In the genomic region with DNA sequence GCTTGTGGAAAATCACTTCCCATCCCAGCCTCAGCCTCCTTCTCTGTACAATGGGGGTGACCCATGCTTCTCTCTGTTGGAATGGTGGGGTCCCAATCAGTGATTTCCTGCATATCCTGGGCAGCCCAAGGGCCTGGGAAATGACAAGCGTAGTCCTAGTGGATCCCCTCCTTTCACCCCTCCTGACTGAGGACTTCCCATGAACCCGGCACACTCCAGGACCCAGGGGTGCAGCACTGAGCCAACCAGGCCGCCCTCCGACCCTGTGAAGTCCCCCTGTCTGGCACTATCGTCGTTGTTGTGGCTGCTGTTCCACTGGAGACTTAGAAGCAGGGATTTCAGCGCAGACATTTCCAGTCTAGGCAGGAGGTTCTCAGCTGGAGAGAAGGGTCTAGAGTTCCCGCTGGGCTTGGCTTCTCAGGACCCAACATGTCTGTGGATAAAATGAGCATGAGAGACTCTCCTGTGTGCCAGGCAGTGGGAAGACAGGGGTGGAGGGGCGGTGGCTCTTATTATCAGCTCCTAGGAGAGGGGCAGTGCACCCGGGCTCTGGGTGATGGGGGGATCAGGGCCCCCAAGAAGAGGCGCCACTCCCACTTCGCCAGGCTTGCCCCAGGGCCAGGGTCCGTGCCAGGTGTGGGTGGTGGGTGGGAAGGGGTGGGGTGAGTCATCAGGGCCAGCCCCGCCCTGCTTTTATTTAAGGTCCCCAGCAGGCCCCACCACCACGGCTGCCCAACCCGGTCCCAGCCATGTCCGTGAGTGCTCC, we compare ENCODE assay signal across 3 cellular contexts.
TF ChIP-seq lines count a peak whose summit lies in the region.

Gene LGALS7B, plus strand, starts transcription at position 723 of the 766 bp plus-strand sequence. Its CDS starts 27 bp downstream, at position 750.

TF ChIP-seq in HEK293, 187 proteins besides CTCF, POLR2A, EP300 and RAD21:
- TF ChIP-seq KLF9 (tag by site-specific recombination; IDR thresholded peaks at IDR 0.05; ENCODE audit: low read depth) (no peak), IKZF3 (tag by site-specific recombination; IDR thresholded peaks at IDR 0.05) (no peak), ZFHX2 (tag by site-specific recombination; conservative IDR thresholded peaks at IDR 0.05) (peak; percentile 66), ZNF560 (tag by site-specific recombination; IDR thresholded peaks at IDR 0.05; ENCODE audit: borderline replicate concordance) (no peak), ZNF660 (tag by site-specific recombination; IDR thresholded peaks at IDR 0.05) (no peak), KLF1 (tag by site-specific recombination; IDR thresholded peaks at IDR 0.05) (peak; percentile 85), ZNF335 (tag by site-specific recombination; conservative IDR thresholded peaks at IDR 0.05) (peak; percentile 49), ZNF175 (tag by site-specific recombination; IDR thresholded peaks at IDR 0.05) (no peak), ZIC2 (tag by site-specific recombination; IDR thresholded peaks at IDR 0.05) (peak; percentile 89), ZNF626 (tag by site-specific recombination; IDR thresholded peaks at IDR 0.05) (no peak), EGR2 (tag by site-specific recombination; IDR thresholded peaks at IDR 0.05; ENCODE audit: low read depth) (peak; percentile 51)
- TF ChIP-seq, protein P1, sequence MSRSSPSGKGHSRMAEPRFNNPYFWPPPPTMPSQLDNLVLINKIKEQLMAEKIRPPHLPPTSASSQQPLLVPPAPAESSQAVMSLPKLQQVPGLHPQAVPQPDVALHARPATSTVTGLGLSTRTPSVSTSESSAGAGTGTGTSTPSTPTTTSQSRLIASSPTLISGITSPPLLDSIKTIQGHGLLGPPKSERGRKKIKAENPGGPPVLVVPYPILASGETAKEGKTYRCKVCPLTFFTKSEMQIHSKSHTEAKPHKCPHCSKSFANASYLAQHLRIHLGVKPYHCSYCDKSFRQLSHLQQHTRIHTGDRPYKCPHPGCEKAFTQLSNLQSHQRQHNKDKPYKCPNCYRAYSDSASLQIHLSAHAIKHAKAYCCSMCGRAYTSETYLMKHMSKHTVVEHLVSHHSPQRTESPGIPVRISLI (tag by site-specific recombination; IDR thresholded peaks at IDR 0.05) = no peak
- TF ChIP-seq, protein P2, sequence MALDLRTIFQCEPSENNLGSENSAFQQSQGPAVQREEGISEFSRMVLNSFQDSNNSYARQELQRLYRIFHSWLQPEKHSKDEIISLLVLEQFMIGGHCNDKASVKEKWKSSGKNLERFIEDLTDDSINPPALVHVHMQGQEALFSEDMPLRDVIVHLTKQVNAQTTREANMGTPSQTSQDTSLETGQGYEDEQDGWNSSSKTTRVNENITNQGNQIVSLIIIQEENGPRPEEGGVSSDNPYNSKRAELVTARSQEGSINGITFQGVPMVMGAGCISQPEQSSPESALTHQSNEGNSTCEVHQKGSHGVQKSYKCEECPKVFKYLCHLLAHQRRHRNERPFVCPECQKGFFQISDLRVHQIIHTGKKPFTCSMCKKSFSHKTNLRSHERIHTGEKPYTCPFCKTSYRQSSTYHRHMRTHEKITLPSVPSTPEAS (tag by site-specific recombination; IDR thresholded peaks at IDR 0.05) = no peak

TF ChIP-seq in K562, 482 proteins besides CTCF, POLR2A, EP300 and RAD21:
- TF ChIP-seq ZNF41 (CRISPR knock-in tag; conservative IDR thresholded peaks at IDR 0.05) (no peak), ZNF197 (CRISPR knock-in tag; IDR thresholded peaks at IDR 0.05; ENCODE audit: low read depth) (no peak), TSC22D4 (tag; IDR thresholded peaks at IDR 0.05) (no peak), NONO (IDR thresholded peaks at IDR 0.05; ENCODE audit: low read depth in 2 of 2, low read length in 1 of 2) (no peak), BRCA1 (IDR thresholded peaks at IDR 0.05) (no peak), BRCA1 (CRISPR knock-in tag; IDR thresholded peaks at IDR 0.05) (no peak), HDGF (IDR thresholded peaks at IDR 0.05) (no peak), ESRRB (CRISPR knock-in tag; IDR thresholded peaks at IDR 0.05; ENCODE audit: borderline replicate concordance) (no peak), EGR1 (conservative IDR thresholded peaks at IDR 0.05) (no peak), TGIF2 (CRISPR knock-in tag; IDR thresholded peaks at IDR 0.05) (no peak), NFE2L1 (tag; IDR thresholded peaks at IDR 0.05; ENCODE audit: borderline replicate concordance, low read depth) (no peak), NFE2 (IDR thresholded peaks at IDR 0.05; ENCODE audit: low read depth) (no peak), TEAD2 (tag; IDR thresholded peaks at IDR 0.05) (no peak), SAFB (IDR thresholded peaks at IDR 0.05; ENCODE audit: borderline replicate concordance, low read depth, low read length) (no peak), ZNF586 (CRISPR knock-in tag; conservative IDR thresholded peaks at IDR 0.05) (no peak), ZFPM2 (CRISPR knock-in tag; IDR thresholded peaks at IDR 0.05) (no peak), CHAMP1 (IDR thresholded peaks at IDR 0.05) (no peak), SRF (CRISPR knock-in tag; IDR thresholded peaks at IDR 0.05) (no peak)
TF ChIP-seq in K562: peak in this region for 0.

TF ChIP-seq in HepG2, 621 proteins besides CTCF, POLR2A, EP300 and RAD21:
- 0 out of 2 replicates have a peak, but pooled peaks have one; percentile 26 for TF ChIP-seq ZNF629 (CRISPR knock-in tag; conservative IDR thresholded peaks at IDR 0.05)
- TF ChIP-seq GTF2F1 (IDR thresholded peaks at IDR 0.05; ENCODE audit: low read length) = no peak
- no peak for TF ChIP-seq PHF5A (CRISPR knock-in tag; IDR thresholded peaks at IDR 0.05; ENCODE audit: low read depth, unreplicated experiment)
- TF ChIP-seq XBP1 (CRISPR knock-in tag; IDR thresholded peaks at IDR 0.05) = no peak
- TF ChIP-seq, protein P3, sequence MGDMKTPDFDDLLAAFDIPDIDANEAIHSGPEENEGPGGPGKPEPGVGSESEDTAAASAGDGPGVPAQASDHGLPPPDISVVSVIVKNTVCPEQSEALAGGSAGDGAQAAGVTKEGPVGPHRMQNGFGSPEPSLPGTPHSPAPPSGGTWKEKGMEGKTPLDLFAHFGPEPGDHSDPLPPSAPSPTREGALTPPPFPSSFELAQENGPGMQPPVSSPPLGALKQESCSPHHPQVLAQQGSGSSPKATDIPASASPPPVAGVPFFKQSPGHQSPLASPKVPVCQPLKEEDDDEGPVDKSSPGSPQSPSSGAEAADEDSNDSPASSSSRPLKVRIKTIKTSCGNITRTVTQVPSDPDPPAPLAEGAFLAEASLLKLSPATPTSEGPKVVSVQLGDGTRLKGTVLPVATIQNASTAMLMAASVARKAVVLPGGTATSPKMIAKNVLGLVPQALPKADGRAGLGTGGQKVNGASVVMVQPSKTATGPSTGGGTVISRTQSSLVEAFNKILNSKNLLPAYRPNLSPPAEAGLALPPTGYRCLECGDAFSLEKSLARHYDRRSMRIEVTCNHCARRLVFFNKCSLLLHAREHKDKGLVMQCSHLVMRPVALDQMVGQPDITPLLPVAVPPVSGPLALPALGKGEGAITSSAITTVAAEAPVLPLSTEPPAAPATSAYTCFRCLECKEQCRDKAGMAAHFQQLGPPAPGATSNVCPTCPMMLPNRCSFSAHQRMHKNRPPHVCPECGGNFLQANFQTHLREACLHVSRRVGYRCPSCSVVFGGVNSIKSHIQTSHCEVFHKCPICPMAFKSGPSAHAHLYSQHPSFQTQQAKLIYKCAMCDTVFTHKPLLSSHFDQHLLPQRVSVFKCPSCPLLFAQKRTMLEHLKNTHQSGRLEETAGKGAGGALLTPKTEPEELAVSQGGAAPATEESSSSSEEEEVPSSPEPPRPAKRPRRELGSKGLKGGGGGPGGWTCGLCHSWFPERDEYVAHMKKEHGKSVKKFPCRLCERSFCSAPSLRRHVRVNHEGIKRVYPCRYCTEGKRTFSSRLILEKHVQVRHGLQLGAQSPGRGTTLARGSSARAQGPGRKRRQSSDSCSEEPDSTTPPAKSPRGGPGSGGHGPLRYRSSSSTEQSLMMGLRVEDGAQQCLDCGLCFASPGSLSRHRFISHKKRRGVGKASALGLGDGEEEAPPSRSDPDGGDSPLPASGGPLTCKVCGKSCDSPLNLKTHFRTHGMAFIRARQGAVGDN (CRISPR knock-in tag; IDR thresholded peaks at IDR 0.05) = peak; percentile 39
